In genomic region chr9:125407432-125407973, GRCh38 we compare ENCODE assay signal across 8 cellular contexts.
DNase-seq lines count a peak whose midpoint lies in the region; ATAC-seq, FAIRE-seq and TF ChIP-seq lines count a peak whose summit lies in the region.

No MANE protein-coding gene starts in this region.

- H3K36me3 ChIP-seq in iPS-18a (ENCODE audit: control insufficient read depth, low read depth, low read length) (no peaks in the 10 kb centered on the region), tibial artery (no peaks in the 10 kb centered on the region), kidney (ENCODE audit: control insufficient read depth in 1 of 2, insufficient read depth in 2 of 2, low read length in 2 of 2) (no peaks in the 10 kb centered on the region)

- CTCF ChIA-PET in activated CD4-positive, alpha-beta T cell treated with anti-CD3 and anti-CD28 coated beads for 36 hours (lab: Charles Lee): interaction anchor here (0.5 to 2.2 kb wide), 33 partner anchors 10 to 1083 kb away, joined by 3 to 12 read pairs (median 3); no protein-coding TSS in a partner anchor
- CTCF ChIA-PET in activated CD4-positive, alpha-beta memory T cell treated with anti-CD3 and anti-CD28 coated beads, Interleukin-2, amount 10 ng/mL, durations not matched to agents 7 days and 5 days (lab: Charles Lee): interaction anchor here (0.5 to 2.0 kb wide), 44 partner anchors 8 to 1084 kb away, joined by 3 to 11 read pairs (median 4); partner anchors contain the start of gene MAPKAP1

- FAIRE-seq in kidney (lab: Jason Lieb, UNC): no peak

- H3K9me3 ChIP-seq in iPS-18a (ENCODE audit: control insufficient read depth, low read depth, low read length) (no peaks in the 10 kb centered on the region), tibial artery (no peaks in the 10 kb centered on the region), kidney (ENCODE audit: control insufficient read depth in 1 of 2, low read length in 2 of 2) (no peaks in the 10 kb centered on the region)

- H3K36me3 Mint-ChIP-seq in activated CD4-positive, alpha-beta T cell treated with anti-CD3 and anti-CD28 coated beads for 36 hours (ENCODE audit: low read depth): peaks cover 2% of the 10 kb centered on the region
- no peaks in the 10 kb centered on the region for H3K36me3 Mint-ChIP-seq in activated CD4-positive, alpha-beta memory T cell treated with anti-CD3 and anti-CD28 coated beads, Interleukin-2, amount 10 ng/mL, durations not matched to agents 7 days and 5 days (ENCODE audit: low read depth)

- ATAC-seq in activated CD4-positive, alpha-beta T cell treated with anti-CD3 and anti-CD28 coated beads for 36 hours: peak; percentile 4

- H3K9me3 Mint-ChIP-seq in activated CD4-positive, alpha-beta T cell treated with anti-CD3 and anti-CD28 coated beads for 36 hours (ENCODE audit: low read depth): no peaks in the 10 kb centered on the region
- no peaks in the 10 kb centered on the region for H3K9me3 Mint-ChIP-seq in activated CD4-positive, alpha-beta memory T cell treated with anti-CD3 and anti-CD28 coated beads, Interleukin-2, amount 10 ng/mL, durations not matched to agents 7 days and 5 days

- H3K4me3 ChIP-seq in iPS-18a (ENCODE audit: low read length) (peak overlapping the region; percentile 59), tibial artery (peak overlapping the region; percentile 49 to 57), kidney (ENCODE audit: low read length in 2 of 2) (peak overlapping the region in 1 of 2 donors; percentile 55)

- intact Hi-C loops in activated CD4-positive, alpha-beta T cell treated with anti-CD3 and anti-CD28 coated beads for 36 hours (cut with DNase I, micrococcal nuclease): loop anchor here (5.0 to 10.0 kb wide), 5 partner anchors 150 to 1087 kb away; no protein-coding TSS in a partner anchor
- intact Hi-C loops in tibial artery (cut with DNase I; ENCODE audit: low total_unique reads) (loop anchor here (5.0 kb wide), 2 partner anchors 225 to 825 kb away; no protein-coding TSS in a partner anchor), kidney (cut with DNase I) (loop anchor here (10.0 kb wide), 1 partner anchor 817 kb away; no protein-coding TSS in a partner anchor)

- H3K9ac ChIP-seq in iPS-18a (ENCODE audit: low read length) (peak overlapping the region; percentile 70), kidney (ENCODE audit: low read length in 2 of 2) (no peak overlapping the region)

- H3K4me1 Mint-ChIP-seq in activated CD4-positive, alpha-beta T cell treated with anti-CD3 and anti-CD28 coated beads for 36 hours: peaks cover 13% of the 10 kb centered on the region
- H3K4me1 Mint-ChIP-seq in activated CD4-positive, alpha-beta memory T cell treated with anti-CD3 and anti-CD28 coated beads, Interleukin-2, amount 10 ng/mL, durations not matched to agents 7 days and 5 days: peaks cover 14% of the 10 kb centered on the region

- POLR2A ChIA-PET in activated CD4-positive, alpha-beta T cell treated with anti-CD3 and anti-CD28 coated beads for 36 hours (lab: Charles Lee): interaction anchor here (0.7 kb wide), 1 partner anchor 338 kb away, joined by 3 read pairs; no protein-coding TSS in a partner anchor
- POLR2A ChIA-PET in activated CD4-positive, alpha-beta memory T cell treated with anti-CD3 and anti-CD28 coated beads, Interleukin-2, amount 10 ng/mL, durations not matched to agents 7 days and 5 days (lab: Charles Lee): no interaction called here

- H3K4me1 ChIP-seq in iPS-18a (ENCODE audit: control insufficient read depth, low read depth, low read length) (no peaks in the 10 kb centered on the region), tibial artery (peaks cover 0 to 14% (median 13%) of the 10 kb centered on the region in 4 donors), kidney (ENCODE audit: control insufficient read depth in 1 of 2, insufficient read depth in 1 of 2, low read depth in 1 of 2, low read length in 2 of 2) (peaks cover 0 to 6% of the 10 kb centered on the region in 2 donors)

- TF ChIP-seq CTCF in tibial artery (IDR thresholded peaks at IDR 0.05): no peak
- no peak for TF ChIP-seq CTCF in kidney (IDR thresholded peaks at IDR 0.05; ENCODE audit: borderline replicate concordance, extremely low read depth, insufficient read depth)

- no peak for DNase-seq in activated CD4-positive, alpha-beta T cell treated with anti-CD3 and anti-CD28 coated beads for 36 hours
- no peak for DNase-seq in activated CD4-positive, alpha-beta T cell treated with anti-CD3 and anti-CD28 coated beads, Interleukin-2, amount 50 U/mL, for 48 hours
- no peak for DNase-seq in activated CD4-positive, alpha-beta memory T cell treated with anti-CD3 and anti-CD28 coated beads, Interleukin-2, amount 10 ng/mL, durations not matched to agents 7 days and 5 days
- DNase-seq in tibial artery: no peak
- no peak for DNase-seq in SIG-M5 (lab: John Stamatoyannopoulos, UW)
- DNase-seq in NCI-H2107 treated with DMSO at 0.1 percent for 48 hours (lab: John Stamatoyannopoulos, UW; ENCODE audit: unreplicated experiment): no peak
- DNase-seq in kidney: no peak

- H3K27me3 ChIP-seq in iPS-18a (ENCODE audit: control insufficient read depth, insufficient read depth, low read length): peaks cover 20% of the 10 kb centered on the region
- H3K27me3 ChIP-seq in tibial artery: peaks cover 0 to 23% of the 10 kb centered on the region in 2 donors

- peaks cover 27% of the 10 kb centered on the region for H3K27me3 Mint-ChIP-seq in activated CD4-positive, alpha-beta T cell treated with anti-CD3 and anti-CD28 coated beads for 36 hours
- peaks cover 15% of the 10 kb centered on the region for H3K27me3 Mint-ChIP-seq in activated CD4-positive, alpha-beta memory T cell treated with anti-CD3 and anti-CD28 coated beads, Interleukin-2, amount 10 ng/mL, durations not matched to agents 7 days and 5 days

- H3K27ac ChIP-seq in iPS-18a (ENCODE audit: low read length) (no peak overlapping the region), tibial artery (no peak overlapping the region), kidney (ENCODE audit: low read depth in 2 of 2, low read length in 2 of 2) (no peak overlapping the region)

- no peak overlapping the region for H3K27ac Mint-ChIP-seq in activated CD4-positive, alpha-beta T cell treated with anti-CD3 and anti-CD28 coated beads for 36 hours
- H3K27ac Mint-ChIP-seq in activated CD4-positive, alpha-beta memory T cell treated with anti-CD3 and anti-CD28 coated beads, Interleukin-2, amount 10 ng/mL, durations not matched to agents 7 days and 5 days: no peak overlapping the region

- peak overlapping the region; percentile 62 for H3K4me3 Mint-ChIP-seq in activated CD4-positive, alpha-beta T cell treated with anti-CD3 and anti-CD28 coated beads for 36 hours
- peak overlapping the region; percentile 33 for H3K4me3 Mint-ChIP-seq in activated CD4-positive, alpha-beta memory T cell treated with anti-CD3 and anti-CD28 coated beads, Interleukin-2, amount 10 ng/mL, durations not matched to agents 7 days and 5 days
